Comparison of ENCODE assay signal across 11 cellular contexts in genomic region chr1:10917513-10918454, GRCh38.
DNase-seq lines count a peak whose midpoint lies in the region; ATAC-seq, FAIRE-seq and TF ChIP-seq lines count a peak whose summit lies in the region.
"Had no signal": no experiment of that assay in that cellular context is flagged by ENCODE, and none has a peak within 500 bp of the region (broad histone marks: within the 10 kb centered on the region; RNA-seq: fewer than 3 reads in every experiment).

No MANE protein-coding gene starts in this region.

- H3K27me3 Mint-ChIP-seq in naive B cell, result peaks cover 0 to 21% (median 6%) of the 10 kb centered on the region in 3 donors

- H3K4me1 Mint-ChIP-seq in naive B cell, result peaks cover 13 to 18% (median 16%) of the 10 kb centered on the region in 3 donors

- DNase-seq in GM12892 (ENCODE audit: insufficient read length) (no peak), NB4 (ENCODE audit: low read depth) (peak; percentile 45), OCI-M1 (lab: John Stamatoyannopoulos, UW) (peak; percentile 4), naive B cell (no peak), adrenal gland (no peak), small intestine (no peak)
- no peak for DNase-seq in stimulated activated CD4-positive, alpha-beta T cell treated with anti-CD3 and anti-CD28 coated beads, Interleukin-4, amount 100 ng/mL, for 4 hours
- DNase-seq: dorsolateral prefrontal cortex, NCI-H774 had no signal

- H3K9me3 ChIP-seq in adrenal gland (replicated peaks in 1 of 3) (no peaks in the 10 kb centered on the region), small intestine (ENCODE audit: control insufficient read depth, low read depth) (no peaks in the 10 kb centered on the region)

- H3K27ac Mint-ChIP-seq in naive B cell, result peak overlapping the region in 2 of 6 donors; percentile 4 to 35

- H3K27me3 ChIP-seq in adrenal gland (no peaks in the 10 kb centered on the region), small intestine (ENCODE audit: control insufficient read depth in 2 of 2, insufficient read depth in 2 of 2, low read length in 2 of 2) (peaks cover 0 to 2% of the 10 kb centered on the region in 2 donors)

- intact Hi-C loops in adrenal gland (cut with DNase I), result no loop called here

- H3K4me3 Mint-ChIP-seq in naive B cell, result peak overlapping the region in 4 of 8 donors; percentile 16 to 77 (median 30)

- no peak for TF ChIP-seq CTCF in NB4 (IDR thresholded peaks at IDR 0.05; ENCODE audit: low read depth, low read length)
- no peak for TF ChIP-seq CTCF in adrenal gland (IDR thresholded peaks at IDR 0.05)

- TF ChIP-seq POLR2A in GM12892 (IDR thresholded peaks at IDR 0.05; ENCODE audit: low read depth, low read length) (no peak), NB4 (IDR thresholded peaks at IDR 0.05; ENCODE audit: extremely low read depth, insufficient read length) (no peak), adrenal gland (IDR thresholded peaks at IDR 0.05) (no peak)

- ATAC-seq in naive B cell (ENCODE audit: low read depth in 2 of 2), result peak; percentile 68 to 71
- ATAC-seq in GM21515 (IDR thresholded peaks at IDR 0.05; ENCODE audit: unreplicated experiment), result no peak

- no peaks in the 10 kb centered on the region for H3K36me3 Mint-ChIP-seq in naive B cell

- FAIRE-seq in GM12892 (lab: Jason Lieb, UNC) (peak; percentile 56), small intestine (lab: Jason Lieb, UNC) (no peak)

- H3K27ac ChIP-seq in adrenal gland (no peak overlapping the region), small intestine (ENCODE audit: low read depth in 1 of 2, low read length in 1 of 2) (no peak overlapping the region)
- H3K27ac ChIP-seq: dorsolateral prefrontal cortex, KMS-11 had no signal

- H3K4me3 ChIP-seq in NB4 (ENCODE audit: low read depth, low read length) (no peak overlapping the region), adrenal gland (no peak overlapping the region), small intestine (ENCODE audit: low read depth in 1 of 2, low read length in 2 of 2) (no peak overlapping the region)
- H3K4me3 ChIP-seq: dorsolateral prefrontal cortex had no signal

- no peaks in the 10 kb centered on the region for H3K36me3 ChIP-seq in adrenal gland (replicated peaks in 1 of 2)
- no peaks in the 10 kb centered on the region for H3K36me3 ChIP-seq in small intestine (ENCODE audit: control insufficient read depth in 2 of 2, insufficient read depth in 2 of 2, low read length in 2 of 2)

- H3K9me3 Mint-ChIP-seq in naive B cell, result peaks cover 0 to 3% (median 0%) of the 10 kb centered on the region in 7 donors

- 45 to 55% (median 51%) methylated on average over 9 to 10 of the region's 10 CpGs for WGBS in adrenal gland, 4 donors
- WGBS in small intestine, 3 donors, result 52 to 70% (median 53%) methylated on average over 10 of the region's 10 CpGs

- H3K4me1 ChIP-seq in adrenal gland (replicated peaks in 1 of 2) (no peaks in the 10 kb centered on the region), small intestine (ENCODE audit: control insufficient read depth in 2 of 2, insufficient read depth in 1 of 2, low read depth in 1 of 2, low read length in 1 of 2) (no peaks in the 10 kb centered on the region)

Comparison
In these comparisons a context has a peak if more than half of its experiments do, and no peak if none do; other contexts are left out.
1. DNase-seq: peak in NB4 (single experiment) and OCI-M1 (single experiment); none in GM12892 (single experiment), naive B cell (single experiment), adrenal gland (0 of 7), small intestine (single experiment) and stimulated activated CD4-positive, alpha-beta T cell treated with anti-CD3 and anti-CD28 coated beads, Interleukin-4, amount 100 ng/mL, for 4 hours (0 of 2).